1 cellular context compared by ENCODE assay signal in the genomic region with DNA sequence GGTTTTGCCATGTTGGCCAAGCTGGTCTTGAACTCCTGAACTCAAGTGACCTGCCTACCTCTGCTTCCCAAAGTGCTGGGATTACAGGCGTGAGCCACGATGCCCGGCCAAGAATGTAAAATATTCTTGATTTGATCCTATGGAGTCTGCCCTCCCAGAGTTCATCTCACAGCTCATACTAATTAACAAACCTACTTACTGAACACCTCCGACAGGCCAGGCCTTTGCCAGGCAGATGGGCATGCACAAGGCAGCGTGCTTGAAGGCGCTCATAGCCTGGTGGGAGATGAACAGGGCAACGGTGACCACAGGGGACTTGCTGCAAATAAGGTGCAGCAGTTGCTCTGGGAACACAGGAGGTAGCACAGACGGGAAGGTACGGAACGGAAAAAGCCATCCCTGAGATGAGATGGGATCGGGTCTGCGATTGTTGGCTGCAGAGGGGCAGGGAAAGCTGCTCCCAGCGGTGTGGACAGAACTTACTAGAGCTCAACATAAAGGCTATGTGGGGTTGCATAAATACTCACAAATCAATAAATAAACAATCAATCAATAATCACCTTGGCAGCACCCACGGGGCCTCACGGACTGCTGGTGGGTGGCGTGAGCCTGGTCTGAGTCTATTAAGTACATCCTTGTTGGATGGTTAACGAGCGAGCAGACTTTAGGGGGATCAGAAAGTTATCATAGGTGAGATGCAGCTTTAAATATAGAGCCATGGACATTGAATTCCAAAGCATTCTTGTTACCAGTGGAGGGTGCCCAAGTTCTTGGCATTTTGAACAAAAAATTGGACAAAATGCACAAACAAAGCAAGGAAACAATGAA.
TF ChIP-seq lines count a peak whose summit lies in the region.

No MANE protein-coding gene starts in this region.

TF ChIP-seq in HepG2, 621 proteins besides CTCF, POLR2A, EP300 and RAD21 (continues in another document):
- TF ChIP-seq RXRB (CRISPR knock-in tag; IDR thresholded peaks at IDR 0.05; ENCODE audit: borderline replicate concordance) (no peak), PHF21A (CRISPR knock-in tag; IDR thresholded peaks at IDR 0.05) (0 out of 2 replicates have a peak, but pooled peaks have one; percentile 3), MAFG (CRISPR knock-in tag; IDR thresholded peaks at IDR 0.05) (no peak), ZSCAN29 (CRISPR knock-in tag; conservative IDR thresholded peaks at IDR 0.05) (0 out of 2 replicates have a peak, but pooled peaks have one; percentile 43), ELF3 (CRISPR knock-in tag; IDR thresholded peaks at IDR 0.05) (no peak), ZMYM3 (CRISPR knock-in tag; IDR thresholded peaks at IDR 0.05) (no peak), SSRP1 (CRISPR knock-in tag; IDR thresholded peaks at IDR 0.05) (peak; percentile 72; the same call in 1 of the 2 replicates), KAT7 (CRISPR knock-in tag; IDR thresholded peaks at IDR 0.05; ENCODE audit: borderline replicate concordance) (no peak), PHF8 (CRISPR knock-in tag; IDR thresholded peaks at IDR 0.05) (peak; percentile 50), ZNF616 (CRISPR knock-in tag; IDR thresholded peaks at IDR 0.05; ENCODE audit: low read depth) (no peak), ZNF615 (CRISPR knock-in tag; IDR thresholded peaks at IDR 0.05; ENCODE audit: borderline replicate concordance) (no peak), ZNF260 (CRISPR knock-in tag; IDR thresholded peaks at IDR 0.05; ENCODE audit: borderline replicate concordance, low read depth) (no peak), HDAC1 (CRISPR knock-in tag; IDR thresholded peaks at IDR 0.05) (peak; percentile 24; the same call in 1 of the 2 replicates), HNF4G (IDR thresholded peaks at IDR 0.05; ENCODE audit: borderline replicate concordance, low read depth, low read length) (no peak), HNF4G (CRISPR knock-in tag; IDR thresholded peaks at IDR 0.05; ENCODE audit: borderline replicate concordance, low read depth) (no peak), ZNF230 (CRISPR knock-in tag; IDR thresholded peaks at IDR 0.05) (0 out of 2 replicates have a peak, but pooled peaks have one; percentile 54), ATRX (CRISPR knock-in tag; IDR thresholded peaks at IDR 0.05; ENCODE audit: borderline replicate concordance) (no peak), ZNF274 (CRISPR knock-in tag; IDR thresholded peaks at IDR 0.05) (no peak), FOXP1 (IDR thresholded peaks at IDR 0.05) (no peak), FOXP1 (CRISPR knock-in tag; IDR thresholded peaks at IDR 0.05) (0 out of 2 replicates have a peak, but pooled peaks have one; percentile 5), MED1 (CRISPR knock-in tag; IDR thresholded peaks at IDR 0.05) (no peak), KDM2A (CRISPR knock-in tag; IDR thresholded peaks at IDR 0.05; ENCODE audit: borderline replicate concordance, low read depth) (0 out of 2 replicates have a peak, but pooled peaks have one; percentile 18), ZNF558 (CRISPR knock-in tag; IDR thresholded peaks at IDR 0.05; ENCODE audit: borderline replicate concordance) (no peak), FOXJ3 (CRISPR knock-in tag; IDR thresholded peaks at IDR 0.05; ENCODE audit: borderline replicate concordance) (peak; percentile 37; the same call in 1 of the 2 replicates), ZNF468 (CRISPR knock-in tag; IDR thresholded peaks at IDR 0.05) (0 out of 2 replicates have a peak, but pooled peaks have one; percentile 44)
- TF ChIP-seq, protein P1, sequence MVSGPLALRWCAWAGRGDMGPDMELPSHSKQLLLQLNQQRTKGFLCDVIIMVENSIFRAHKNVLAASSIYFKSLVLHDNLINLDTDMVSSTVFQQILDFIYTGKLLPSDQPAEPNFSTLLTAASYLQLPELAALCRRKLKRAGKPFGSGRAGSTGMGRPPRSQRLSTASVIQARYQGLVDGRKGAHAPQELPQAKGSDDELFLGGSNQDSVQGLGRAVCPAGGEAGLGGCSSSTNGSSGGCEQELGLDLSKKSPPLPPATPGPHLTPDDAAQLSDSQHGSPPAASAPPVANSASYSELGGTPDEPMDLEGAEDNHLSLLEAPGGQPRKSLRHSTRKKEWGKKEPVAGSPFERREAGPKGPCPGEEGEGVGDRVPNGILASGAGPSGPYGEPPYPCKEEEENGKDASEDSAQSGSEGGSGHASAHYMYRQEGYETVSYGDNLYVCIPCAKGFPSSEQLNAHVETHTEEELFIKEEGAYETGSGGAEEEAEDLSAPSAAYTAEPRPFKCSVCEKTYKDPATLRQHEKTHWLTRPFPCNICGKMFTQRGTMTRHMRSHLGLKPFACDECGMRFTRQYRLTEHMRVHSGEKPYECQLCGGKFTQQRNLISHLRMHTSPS (CRISPR knock-in tag; IDR thresholded peaks at IDR 0.05; ENCODE audit: low read depth): no peak
- TF ChIP-seq, protein P2, sequence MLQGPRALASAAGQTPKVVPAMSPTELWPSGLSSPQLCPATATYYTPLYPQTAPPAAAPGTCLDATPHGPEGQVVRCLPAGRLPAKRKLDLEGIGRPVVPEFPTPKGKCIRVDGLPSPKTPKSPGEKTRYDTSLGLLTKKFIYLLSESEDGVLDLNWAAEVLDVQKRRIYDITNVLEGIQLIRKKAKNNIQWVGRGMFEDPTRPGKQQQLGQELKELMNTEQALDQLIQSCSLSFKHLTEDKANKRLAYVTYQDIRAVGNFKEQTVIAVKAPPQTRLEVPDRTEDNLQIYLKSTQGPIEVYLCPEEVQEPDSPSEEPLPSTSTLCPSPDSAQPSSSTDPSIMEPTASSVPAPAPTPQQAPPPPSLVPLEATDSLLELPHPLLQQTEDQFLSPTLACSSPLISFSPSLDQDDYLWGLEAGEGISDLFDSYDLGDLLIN (CRISPR knock-in tag; IDR thresholded peaks at IDR 0.05; ENCODE audit: borderline replicate concordance): no peak
- TF ChIP-seq, protein P3, sequence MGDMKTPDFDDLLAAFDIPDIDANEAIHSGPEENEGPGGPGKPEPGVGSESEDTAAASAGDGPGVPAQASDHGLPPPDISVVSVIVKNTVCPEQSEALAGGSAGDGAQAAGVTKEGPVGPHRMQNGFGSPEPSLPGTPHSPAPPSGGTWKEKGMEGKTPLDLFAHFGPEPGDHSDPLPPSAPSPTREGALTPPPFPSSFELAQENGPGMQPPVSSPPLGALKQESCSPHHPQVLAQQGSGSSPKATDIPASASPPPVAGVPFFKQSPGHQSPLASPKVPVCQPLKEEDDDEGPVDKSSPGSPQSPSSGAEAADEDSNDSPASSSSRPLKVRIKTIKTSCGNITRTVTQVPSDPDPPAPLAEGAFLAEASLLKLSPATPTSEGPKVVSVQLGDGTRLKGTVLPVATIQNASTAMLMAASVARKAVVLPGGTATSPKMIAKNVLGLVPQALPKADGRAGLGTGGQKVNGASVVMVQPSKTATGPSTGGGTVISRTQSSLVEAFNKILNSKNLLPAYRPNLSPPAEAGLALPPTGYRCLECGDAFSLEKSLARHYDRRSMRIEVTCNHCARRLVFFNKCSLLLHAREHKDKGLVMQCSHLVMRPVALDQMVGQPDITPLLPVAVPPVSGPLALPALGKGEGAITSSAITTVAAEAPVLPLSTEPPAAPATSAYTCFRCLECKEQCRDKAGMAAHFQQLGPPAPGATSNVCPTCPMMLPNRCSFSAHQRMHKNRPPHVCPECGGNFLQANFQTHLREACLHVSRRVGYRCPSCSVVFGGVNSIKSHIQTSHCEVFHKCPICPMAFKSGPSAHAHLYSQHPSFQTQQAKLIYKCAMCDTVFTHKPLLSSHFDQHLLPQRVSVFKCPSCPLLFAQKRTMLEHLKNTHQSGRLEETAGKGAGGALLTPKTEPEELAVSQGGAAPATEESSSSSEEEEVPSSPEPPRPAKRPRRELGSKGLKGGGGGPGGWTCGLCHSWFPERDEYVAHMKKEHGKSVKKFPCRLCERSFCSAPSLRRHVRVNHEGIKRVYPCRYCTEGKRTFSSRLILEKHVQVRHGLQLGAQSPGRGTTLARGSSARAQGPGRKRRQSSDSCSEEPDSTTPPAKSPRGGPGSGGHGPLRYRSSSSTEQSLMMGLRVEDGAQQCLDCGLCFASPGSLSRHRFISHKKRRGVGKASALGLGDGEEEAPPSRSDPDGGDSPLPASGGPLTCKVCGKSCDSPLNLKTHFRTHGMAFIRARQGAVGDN (CRISPR knock-in tag; IDR thresholded peaks at IDR 0.05): peak; percentile 56
- TF ChIP-seq, protein P4, sequence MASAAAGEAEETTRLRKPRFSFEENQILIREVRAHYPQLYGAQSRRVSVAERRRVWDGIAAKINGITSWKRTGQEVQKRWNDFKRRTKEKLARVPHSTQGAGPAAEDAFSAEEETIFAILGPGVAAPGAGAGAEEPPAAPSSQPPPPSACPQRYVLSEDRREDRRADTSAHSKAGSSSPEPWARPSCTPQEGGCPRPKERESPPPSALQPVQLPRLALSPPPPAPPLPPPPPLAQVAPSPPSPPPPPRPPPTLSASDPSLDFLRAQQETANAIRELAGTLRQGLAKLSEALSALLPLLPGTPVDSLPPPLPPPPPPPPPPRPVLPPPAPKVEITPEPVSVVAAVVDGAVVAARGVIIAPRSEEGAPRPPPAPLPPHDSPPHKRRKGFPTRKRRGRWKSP (CRISPR knock-in tag; IDR thresholded peaks at IDR 0.05): no peak
- TF ChIP-seq, protein P5, sequence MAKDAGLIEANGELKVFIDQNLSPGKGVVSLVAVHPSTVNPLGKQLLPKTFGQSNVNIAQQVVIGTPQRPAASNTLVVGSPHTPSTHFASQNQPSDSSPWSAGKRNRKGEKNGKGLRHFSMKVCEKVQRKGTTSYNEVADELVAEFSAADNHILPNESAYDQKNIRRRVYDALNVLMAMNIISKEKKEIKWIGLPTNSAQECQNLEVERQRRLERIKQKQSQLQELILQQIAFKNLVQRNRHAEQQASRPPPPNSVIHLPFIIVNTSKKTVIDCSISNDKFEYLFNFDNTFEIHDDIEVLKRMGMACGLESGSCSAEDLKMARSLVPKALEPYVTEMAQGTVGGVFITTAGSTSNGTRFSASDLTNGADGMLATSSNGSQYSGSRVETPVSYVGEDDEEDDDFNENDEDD (CRISPR knock-in tag; IDR thresholded peaks at IDR 0.05; ENCODE audit: borderline replicate concordance): no peak
- TF ChIP-seq, protein P6, sequence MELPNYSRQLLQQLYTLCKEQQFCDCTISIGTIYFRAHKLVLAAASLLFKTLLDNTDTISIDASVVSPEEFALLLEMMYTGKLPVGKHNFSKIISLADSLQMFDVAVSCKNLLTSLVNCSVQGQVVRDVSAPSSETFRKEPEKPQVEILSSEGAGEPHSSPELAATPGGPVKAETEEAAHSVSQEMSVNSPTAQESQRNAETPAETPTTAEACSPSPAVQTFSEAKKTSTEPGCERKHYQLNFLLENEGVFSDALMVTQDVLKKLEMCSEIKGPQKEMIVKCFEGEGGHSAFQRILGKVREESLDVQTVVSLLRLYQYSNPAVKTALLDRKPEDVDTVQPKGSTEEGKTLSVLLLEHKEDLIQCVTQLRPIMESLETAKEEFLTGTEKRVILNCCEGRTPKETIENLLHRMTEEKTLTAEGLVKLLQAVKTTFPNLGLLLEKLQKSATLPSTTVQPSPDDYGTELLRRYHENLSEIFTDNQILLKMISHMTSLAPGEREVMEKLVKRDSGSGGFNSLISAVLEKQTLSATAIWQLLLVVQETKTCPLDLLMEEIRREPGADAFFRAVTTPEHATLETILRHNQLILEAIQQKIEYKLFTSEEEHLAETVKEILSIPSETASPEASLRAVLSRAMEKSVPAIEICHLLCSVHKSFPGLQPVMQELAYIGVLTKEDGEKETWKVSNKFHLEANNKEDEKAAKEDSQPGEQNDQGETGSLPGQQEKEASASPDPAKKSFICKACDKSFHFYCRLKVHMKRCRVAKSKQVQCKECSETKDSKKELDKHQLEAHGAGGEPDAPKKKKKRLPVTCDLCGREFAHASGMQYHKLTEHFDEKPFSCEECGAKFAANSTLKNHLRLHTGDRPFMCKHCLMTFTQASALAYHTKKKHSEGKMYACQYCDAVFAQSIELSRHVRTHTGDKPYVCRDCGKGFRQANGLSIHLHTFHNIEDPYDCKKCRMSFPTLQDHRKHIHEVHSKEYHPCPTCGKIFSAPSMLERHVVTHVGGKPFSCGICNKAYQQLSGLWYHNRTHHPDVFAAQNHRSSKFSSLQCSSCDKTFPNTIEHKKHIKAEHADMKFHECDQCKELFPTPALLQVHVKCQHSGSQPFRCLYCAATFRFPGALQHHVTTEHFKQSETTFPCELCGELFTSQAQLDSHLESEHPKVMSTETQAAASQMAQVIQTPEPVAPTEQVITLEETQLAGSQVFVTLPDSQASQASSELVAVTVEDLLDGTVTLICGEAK (IDR thresholded peaks at IDR 0.05): no peak
- TF ChIP-seq, protein P6 (CRISPR knock-in tag; IDR thresholded peaks at IDR 0.05): no peak
- TF ChIP-seq, protein P7, sequence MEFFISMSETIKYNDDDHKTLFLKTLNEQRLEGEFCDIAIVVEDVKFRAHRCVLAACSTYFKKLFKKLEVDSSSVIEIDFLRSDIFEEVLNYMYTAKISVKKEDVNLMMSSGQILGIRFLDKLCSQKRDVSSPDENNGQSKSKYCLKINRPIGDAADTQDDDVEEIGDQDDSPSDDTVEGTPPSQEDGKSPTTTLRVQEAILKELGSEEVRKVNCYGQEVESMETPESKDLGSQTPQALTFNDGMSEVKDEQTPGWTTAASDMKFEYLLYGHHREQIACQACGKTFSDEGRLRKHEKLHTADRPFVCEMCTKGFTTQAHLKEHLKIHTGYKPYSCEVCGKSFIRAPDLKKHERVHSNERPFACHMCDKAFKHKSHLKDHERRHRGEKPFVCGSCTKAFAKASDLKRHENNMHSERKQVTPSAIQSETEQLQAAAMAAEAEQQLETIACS (CRISPR knock-in tag; IDR thresholded peaks at IDR 0.05): no peak
